In the genomic region with DNA sequence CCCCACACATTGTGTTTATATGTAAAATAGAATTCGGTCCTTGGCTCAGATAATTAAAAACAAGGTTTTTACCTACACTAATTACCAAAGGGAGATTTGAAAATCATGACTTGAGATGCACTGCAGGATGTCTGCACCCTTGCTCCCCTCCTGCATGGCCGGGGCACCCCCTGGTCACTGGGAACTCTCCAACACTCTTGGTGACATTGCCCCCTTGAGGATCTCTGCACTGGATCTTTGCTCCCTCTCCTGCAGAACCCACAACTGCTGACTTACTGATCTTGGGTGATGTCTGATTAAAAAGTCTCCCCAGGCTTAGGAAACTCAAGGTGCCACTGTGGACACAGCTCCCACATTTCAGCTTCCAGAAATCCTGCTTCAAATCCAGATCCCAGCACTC, we compare ENCODE assay signal across 16 cellular contexts.
DNase-seq lines count a peak whose midpoint lies in the region; ATAC-seq and TF ChIP-seq lines count a peak whose summit lies in the region.
"Had no signal": no experiment of that assay in that cellular context is flagged by ENCODE, and none has a peak within 500 bp of the region (broad histone marks: within the 10 kb centered on the region; RNA-seq: fewer than 3 reads in every experiment).

No MANE protein-coding gene starts in this region.

- ATAC-seq in GM21447 (IDR thresholded peaks at IDR 0.05; ENCODE audit: unreplicated experiment): no peak

- in situ Hi-C loops in GM13977 (cut with MboI; ENCODE audit: low pct_unique_long_range_greater_than_20kb, low sequenced_read_pairs, unreplicated experiment): loop anchor here (10.0 to 25.0 kb wide), 2 partner anchors 84 to 177 kb away; no protein-coding TSS in a partner anchor
- in situ Hi-C loops in brain microvascular endothelial cell (cut with HindIII; ENCODE audit: low pct_ligation_motif_present, low sequenced_read_pairs): no loop called here

- H3K27ac ChIP-seq in OCI-LY1 (ENCODE audit: low read depth, low read length, poor library complexity, severe bottlenecking): no peak overlapping the region
- no peak overlapping the region for H3K27ac ChIP-seq in brain microvascular endothelial cell
- H3K27ac ChIP-seq: SJCRH30 had no signal

- no peak overlapping the region for H3K4me3 ChIP-seq in OCI-LY1 (ENCODE audit: low read depth, low read length, poor library complexity, severe bottlenecking)
- no peak overlapping the region for H3K4me3 ChIP-seq in brain microvascular endothelial cell (ENCODE audit: low read depth, low read length)
- no peak overlapping the region for H3K4me3 ChIP-seq in retinal pigment epithelial cell (ENCODE audit: low read length)
- H3K4me3 ChIP-seq: SJCRH30 had no signal

- no peak overlapping the region for H3K4me2 ChIP-seq in OCI-LY1 (ENCODE audit: low read length)

- H3K4me1 ChIP-seq in OCI-LY1 (ENCODE audit: insufficient read depth, low read length, severe bottlenecking): no peaks in the 10 kb centered on the region
- H3K4me1 ChIP-seq: SJCRH30 had no signal

- no peaks in the 10 kb centered on the region for H3F3A ChIP-seq in OCI-LY1 (ENCODE audit: insufficient read depth, low read length)

- no peak overlapping the region for H2AFZ ChIP-seq in OCI-LY1 (ENCODE audit: low read length)

- DNase-seq in GM13977 (ENCODE audit: low spot score) (no peak), brain microvascular endothelial cell (no peak), retinal pigment epithelial cell (ENCODE audit: low read depth) (no peak), NCI-H1092 treated with DMSO at 0.1 percent for 48 hours (lab: John Stamatoyannopoulos, UW) (no peak), RPMI8226 (no peak)
- DNase-seq: CD8-positive, alpha-beta memory T cell; DND-41; GDM1; KBM-7; NCI-H1092; NCI-H1694 treated with DMSO at 0.1 percent for 48 hours; NCI-H446; NCI-H748 treated with DMSO at 0.1 percent for 48 hours; SJCRH30 had no signal

- no peaks in the 10 kb centered on the region for H3K36me3 ChIP-seq in OCI-LY1 (ENCODE audit: insufficient read depth, low read length)
- no peaks in the 10 kb centered on the region for H3K36me3 ChIP-seq in brain microvascular endothelial cell (replicated peaks)
- H3K36me3 ChIP-seq: SJCRH30 had no signal

- no peak overlapping the region for H3K9ac ChIP-seq in OCI-LY1 (ENCODE audit: low read length)

- TF ChIP-seq CTCF in GM13977 (IDR thresholded peaks at IDR 0.05; ENCODE audit: extremely low read depth, insufficient read depth, missing control alignments) (peak; percentile 1), OCI-LY1 (IDR thresholded peaks at IDR 0.05; ENCODE audit: low read length) (peak; percentile 19; the same call in 1 of the 2 replicates), brain microvascular endothelial cell (IDR thresholded peaks at IDR 0.05; ENCODE audit: low read depth, low read length, missing control alignments) (peak; percentile 17), retinal pigment epithelial cell (conservative IDR thresholded peaks at IDR 0.05; ENCODE audit: low read depth, low read length) (peak; percentile 16)

- H3K9me3 ChIP-seq in OCI-LY1 (ENCODE audit: low read length): no peaks in the 10 kb centered on the region
- H3K9me3 ChIP-seq: SJCRH30 had no signal

- no peaks in the 10 kb centered on the region for H4K20me1 ChIP-seq in OCI-LY1 (ENCODE audit: insufficient read depth, low read length)

- no peaks in the 10 kb centered on the region for H3K9me2 ChIP-seq in OCI-LY1 (ENCODE audit: low read depth, low read length)

- no peaks in the 10 kb centered on the region for H3K79me2 ChIP-seq in OCI-LY1 (ENCODE audit: insufficient read depth, low read length)

- no peaks in the 10 kb centered on the region for H3K27me3 ChIP-seq in OCI-LY1 (ENCODE audit: insufficient read depth, low read length)
- H3K27me3 ChIP-seq in brain microvascular endothelial cell (replicated peaks): no peaks in the 10 kb centered on the region
- H3K27me3 ChIP-seq: SJCRH30 had no signal
